In the genomic region with DNA sequence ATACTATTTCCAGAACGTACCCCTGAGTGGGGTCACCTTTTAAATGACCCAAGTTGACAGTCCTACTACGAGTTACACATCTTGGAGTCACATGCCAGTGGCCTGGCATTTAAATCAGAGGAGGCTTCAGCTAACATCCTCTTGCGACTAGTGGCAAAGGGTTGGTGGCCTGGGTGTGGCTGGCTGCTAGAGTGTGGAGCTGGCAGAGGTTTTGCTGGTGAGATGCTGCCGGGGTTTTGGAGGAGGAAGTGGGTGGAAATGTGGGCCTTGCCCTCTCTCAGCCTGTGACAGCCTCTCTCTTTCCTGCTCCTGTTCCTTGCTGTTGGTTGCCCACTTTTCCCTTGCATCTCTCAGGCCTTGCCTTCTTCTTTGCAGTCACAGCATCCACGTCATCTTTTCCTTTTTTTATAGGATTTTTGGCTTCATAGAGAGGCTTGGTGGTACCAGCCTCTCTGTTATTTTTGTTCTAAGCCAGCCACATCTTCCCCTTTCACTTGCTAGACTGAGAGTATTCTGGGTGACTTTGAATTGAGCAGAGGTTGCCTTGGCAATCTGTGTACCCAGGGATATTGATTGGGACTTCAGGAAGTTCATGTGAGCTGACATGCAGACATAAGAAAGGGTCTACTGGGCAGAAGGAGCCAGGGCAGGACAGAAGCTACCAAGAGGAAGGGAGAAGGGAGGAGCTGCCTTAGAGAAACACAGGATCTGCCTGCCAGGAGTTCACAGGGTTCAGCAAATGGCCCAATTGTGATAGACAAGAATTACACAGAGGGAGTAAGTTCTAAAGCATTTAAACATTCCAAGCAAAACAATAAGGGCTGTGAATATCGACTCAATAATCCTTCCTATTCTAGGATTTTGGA, we compare ENCODE assay signal across 8 cellular contexts. TPM values are rescaled to one million over a fixed set of nuclear protein-coding genes. Genes with fewer than 3 reads are reported as not detected.
DNase-seq lines count a peak whose midpoint lies in the region; ATAC-seq and TF ChIP-seq lines count a peak whose summit lies in the region.

No MANE protein-coding gene starts in this region.

- no peak for TF ChIP-seq CTCF in RWPE1 (conservative IDR thresholded peaks at IDR 0.05; ENCODE audit: low read depth)

- peak overlapping the region; percentile 88 for H3K27ac Mint-ChIP-seq in stimulated activated effector memory CD8-positive, alpha-beta T cell treated with anti-CD3 and anti-CD28 coated beads, Interleukin-12 subunit alpha, Interleukin-12 subunit beta, amount 100 ng/mL, for 72 hours

- POLR2A ChIA-PET in RWPE1 (lab: Yijun Ruan, JAX; ENCODE audit: low non-redundant PET), result no interaction called here

- H3K4me1 Mint-ChIP-seq in stimulated activated effector memory CD8-positive, alpha-beta T cell treated with anti-CD3 and anti-CD28 coated beads, Interleukin-12 subunit alpha, Interleukin-12 subunit beta, amount 100 ng/mL, for 72 hours, result peaks cover 82% of the 10 kb centered on the region

- peak; percentile 16 for DNase-seq in NCI-H748 (lab: John Stamatoyannopoulos, UW; ENCODE audit: unreplicated experiment)
- DNase-seq in NCI-H748 treated with DMSO at 0.1 percent for 48 hours (lab: John Stamatoyannopoulos, UW), result no peak
- peak; percentile 57 for DNase-seq in activated CD4-positive, alpha-beta T cell treated with anti-CD3 and anti-CD28 coated beads for 4 hours
- DNase-seq in Right ventricle myocardium superior, result peak; percentile 72
- DNase-seq in stimulated activated effector memory CD8-positive, alpha-beta T cell treated with anti-CD3 and anti-CD28 coated beads, Interleukin-12 subunit alpha, Interleukin-12 subunit beta, amount 100 ng/mL, for 72 hours (ENCODE audit: low spot score in 2 of 2), result peak in 1 of 2 donors; percentile 72
- DNase-seq in RWPE1 (ENCODE audit: low spot score), result no peak
- no peak for DNase-seq in glomerular visceral epithelial cell (ENCODE audit: extremely low spot score)

- CTCF ChIA-PET in RWPE1 (lab: Yijun Ruan, JAX), result interaction anchor here (0.9 kb wide), 1 partner anchor 216 kb away, joined by 3 read pairs; no protein-coding TSS in a partner anchor

- ATAC-seq in Right ventricle myocardium superior (ENCODE audit: poor library complexity), result peak; percentile 80
- peak; percentile 76 for ATAC-seq in stimulated activated effector memory CD8-positive, alpha-beta T cell treated with anti-CD3 and anti-CD28 coated beads, Interleukin-12 subunit alpha, Interleukin-12 subunit beta, amount 100 ng/mL, for 72 hours
- ATAC-seq in GM21526 (IDR thresholded peaks at IDR 0.05; ENCODE audit: low FRiP score, unreplicated experiment), result no peak

- H3K36me3 Mint-ChIP-seq in stimulated activated effector memory CD8-positive, alpha-beta T cell treated with anti-CD3 and anti-CD28 coated beads, Interleukin-12 subunit alpha, Interleukin-12 subunit beta, amount 100 ng/mL, for 72 hours, result peaks cover 5% of the 10 kb centered on the region

- intact Hi-C loops in Right ventricle myocardium superior (cut with DNase I), result no loop called here

- peak overlapping the region; percentile 41 for H3K4me3 Mint-ChIP-seq in stimulated activated effector memory CD8-positive, alpha-beta T cell treated with anti-CD3 and anti-CD28 coated beads, Interleukin-12 subunit alpha, Interleukin-12 subunit beta, amount 100 ng/mL, for 72 hours

- no peaks in the 10 kb centered on the region for H3K9me3 Mint-ChIP-seq in stimulated activated effector memory CD8-positive, alpha-beta T cell treated with anti-CD3 and anti-CD28 coated beads, Interleukin-12 subunit alpha, Interleukin-12 subunit beta, amount 100 ng/mL, for 72 hours

- H3K27ac ChIP-seq in RWPE1, result no peak overlapping the region

RNA-seq across cellular contexts. Expression of gene CDC42EP3, which starts 55.4 kb away (rescaled TPM):
- total RNA-seq in Right ventricle myocardium superior, result 75.3 TPM

Comparison
In these comparisons a context has a peak if more than half of its experiments do, and no peak if none do; other contexts are left out.
1. DNase-seq: peak in NCI-H748 (single experiment), activated CD4-positive, alpha-beta T cell treated with anti-CD3 and anti-CD28 coated beads for 4 hours (2 of 2) and Right ventricle myocardium superior (single experiment); none in NCI-H748 treated with DMSO at 0.1 percent for 48 hours (single experiment), RWPE1 (single experiment) and glomerular visceral epithelial cell (single experiment).